ENCODE assay signal across 15 cellular contexts in the genomic region with DNA sequence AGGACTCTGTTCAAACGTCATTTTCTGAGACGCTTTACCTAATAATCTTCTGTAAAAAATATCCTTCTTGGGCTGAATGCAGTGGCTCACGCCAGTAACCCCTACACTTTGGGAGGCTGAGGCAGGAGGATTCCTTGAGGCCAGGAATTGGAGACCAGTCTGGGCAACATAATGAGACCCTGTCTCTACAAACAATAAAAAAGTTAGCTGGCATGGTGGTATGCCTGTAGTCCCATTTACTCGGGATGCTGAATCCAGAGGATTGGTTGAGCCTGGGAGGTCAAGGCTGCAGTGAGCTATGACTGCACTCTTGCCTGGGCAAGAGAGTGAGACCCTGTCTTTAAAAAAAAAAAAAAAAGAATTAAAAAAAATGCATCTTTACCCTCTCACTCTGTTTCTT. TPM values are rescaled to one million over a fixed set of nuclear protein-coding genes. Genes with fewer than 3 reads are reported as not detected.
DNase-seq lines count a peak whose midpoint lies in the region; ATAC-seq, FAIRE-seq and TF ChIP-seq lines count a peak whose summit lies in the region.
"Had no signal": no experiment of that assay in that cellular context is flagged by ENCODE, and none has a peak within 500 bp of the region (broad histone marks: within the 10 kb centered on the region; RNA-seq: fewer than 3 reads in every experiment).

No MANE protein-coding gene starts in this region.

- peaks cover 62% of the 10 kb centered on the region for H3K4me1 Mint-ChIP-seq in activated CD4-positive, alpha-beta T cell treated with anti-CD3 and anti-CD28 coated beads, Interleukin-2, amount 10 ng/mL, durations not matched to agents 24 days and 14 days

- H2BK120ac ChIP-seq in trophoblast cell (ENCODE audit: insufficient read depth, low read length, poor library complexity), result peak overlapping the region; percentile 72

- WGBS in K562 (ENCODE audit: insufficient coverage, low coverage, missing lambda C conversion rate), result 89% methylated on average over 4 of the region's 4 CpGs
- WGBS in trophoblast cell (ENCODE audit: extremely low coverage, insufficient coverage, insufficient read length), result no CpG with 5 or more reads among the region's 4 CpGs

- H4K8ac ChIP-seq in trophoblast cell (ENCODE audit: low read depth, low read length), result no peak overlapping the region

- no peak overlapping the region for H3K23ac ChIP-seq in trophoblast cell (ENCODE audit: low read length)

- in situ Hi-C loops in K562 (cut with MboI), result no loop called here

- H2AFZ ChIP-seq in Loucy (ENCODE audit: low read length) (no peak overlapping the region), K562 (ENCODE audit: low read depth, low read length) (no peak overlapping the region), trophoblast cell (ENCODE audit: insufficient read depth, low read length, poor library complexity) (no peak overlapping the region)

- H3K36me3 ChIP-seq in Loucy (ENCODE audit: insufficient read depth, low read length) (peaks cover 13% of the 10 kb centered on the region), K562 (ENCODE audit: control insufficient read depth, insufficient read depth, low read length) (peaks cover 56% of the 10 kb centered on the region), trophoblast cell (ENCODE audit: control insufficient read depth in 1 of 2, insufficient read depth in 2 of 2, low read length in 2 of 2) (no peaks in the 10 kb centered on the region)
- H3K36me3 ChIP-seq: cardiac muscle cell had no signal

- H3K79me2 ChIP-seq in Loucy (ENCODE audit: insufficient read depth, low read length), result peaks cover 100% of the 10 kb centered on the region
- peaks cover 98% of the 10 kb centered on the region for H3K79me2 ChIP-seq in K562 (ENCODE audit: control insufficient read depth, insufficient read depth, low read length)
- peaks cover 7% of the 10 kb centered on the region for H3K79me2 ChIP-seq in trophoblast cell (ENCODE audit: control insufficient read depth, insufficient read depth, low read length, poor library complexity)

- no peak overlapping the region for H4K12ac ChIP-seq in trophoblast cell (ENCODE audit: low read depth, low read length)

- H3K79me1 ChIP-seq in trophoblast cell (ENCODE audit: low read length), result peaks cover 12% of the 10 kb centered on the region

- H4K20me1 ChIP-seq in Loucy (ENCODE audit: insufficient read depth, low read length, poor library complexity, severe bottlenecking) (peaks cover 41% of the 10 kb centered on the region), K562 (replicated peaks; ENCODE audit: control insufficient read depth, insufficient read depth, low read length) (peaks cover 4% of the 10 kb centered on the region; the same call in 1 of the 2 replicates)

- POLR2A ChIA-PET in K562 (lab: Yijun Ruan, JAX), result interaction anchor here (1.1 kb wide), 1 partner anchor 26 kb away, joined by 4 read pairs; no protein-coding TSS in a partner anchor

- no peak for TF ChIP-seq EP300 in K562 (IDR thresholded peaks at IDR 0.05; ENCODE audit: low read length)

- H3K4me3 ChIP-seq in Loucy (ENCODE audit: low read length, poor library complexity, severe bottlenecking) (peak overlapping the region; percentile 99), K562 (no peak overlapping the region), trophoblast cell (ENCODE audit: low read depth, low read length) (no peak overlapping the region)
- H3K4me3 ChIP-seq: cardiac muscle cell had no signal

- no peaks in the 10 kb centered on the region for H3K9me2 ChIP-seq in Loucy (replicated peaks; ENCODE audit: low read depth, low read length)

- peaks cover 15% of the 10 kb centered on the region for H3K9me3 Mint-ChIP-seq in activated CD4-positive, alpha-beta T cell treated with anti-CD3 and anti-CD28 coated beads, Interleukin-2, amount 10 ng/mL, durations not matched to agents 24 days and 14 days

- H3K27ac ChIP-seq in K562 (ENCODE audit: extremely low read depth, low read depth, low read length), result no peak overlapping the region
- peak overlapping the region; percentile 87 for H3K27ac ChIP-seq in trophoblast cell (ENCODE audit: low read depth, low read length)
- H3K27ac ChIP-seq: cardiac muscle cell had no signal

- TF ChIP-seq CTCF in Loucy (conservative IDR thresholded peaks at IDR 0.05; ENCODE audit: low read length), result no peak
- TF ChIP-seq CTCF in K562 (IDR thresholded peaks at IDR 0.05 in 2 of 3, conservative IDR thresholded peaks at IDR 0.05 in 1 of 3; ENCODE audit: insufficient read depth in 2 of 3, low read depth in 1 of 3, low read length in 3 of 3), result no peak

- H3K9ac ChIP-seq in Loucy (ENCODE audit: low read depth, low read length, poor library complexity, severe bottlenecking) (peak overlapping the region; percentile 38), K562 (ENCODE audit: insufficient read depth in 1 of 2, low read depth in 2 of 2, low read length in 2 of 2) (no peak overlapping the region), trophoblast cell (ENCODE audit: low read length) (no peak overlapping the region)

- intact Hi-C loops in activated CD4-positive, alpha-beta T cell treated with anti-CD3 and anti-CD28 coated beads, Interleukin-2, amount 10 ng/mL, durations not matched to agents 24 days and 14 days (cut with micrococcal nuclease), result loop anchor here (5.0 to 10.0 kb wide), 2 partner anchors 832 to 1006 kb away; partner anchors contain the start of genes ARL5B, NSUN6 and RSU1
- intact Hi-C loops in K562 (cut with micrococcal nuclease), result no loop called here
- intact Hi-C loops in head of caudate nucleus (cut with DNase I), result no loop called here

- H3K9me3 ChIP-seq in Loucy (ENCODE audit: insufficient read depth, low read depth, low read length) (peaks cover 13% of the 10 kb centered on the region), K562 (replicated peaks; ENCODE audit: control insufficient read depth, insufficient read depth, low read depth, low read length) (peaks cover 5% of the 10 kb centered on the region; the same call in 1 of the 2 replicates), trophoblast cell (ENCODE audit: insufficient read depth, low read depth, low read length) (no peaks in the 10 kb centered on the region)

- H3K18ac ChIP-seq in trophoblast cell (ENCODE audit: low read length), result peak overlapping the region; percentile 71

- peak overlapping the region; percentile 84 for H2BK12ac ChIP-seq in trophoblast cell (ENCODE audit: low read length)

- TF ChIP-seq RAD21 in K562 (CRISPR knock-in tag; conservative IDR thresholded peaks at IDR 0.05 in 1 of 2, IDR thresholded peaks at IDR 0.05 in 1 of 2), result no peak

- FAIRE-seq in K562 (lab: Jason Lieb, UNC), result no peak
- FAIRE-seq: A204.1, kidney had no signal

- peak overlapping the region; percentile 86 for H3K4ac ChIP-seq in trophoblast cell (ENCODE audit: low read depth, low read length)

- H3K4me1 ChIP-seq in Loucy (ENCODE audit: insufficient read depth, low read length, poor library complexity, severe bottlenecking), result peaks cover 63% of the 10 kb centered on the region
- peaks cover 0 to 23% of the 10 kb centered on the region in 2 experiments; a peak in 2 of 5 replicates for H3K4me1 ChIP-seq in K562 (replicated peaks in 1 of 2; ENCODE audit: control insufficient read depth in 2 of 2, insufficient read depth in 2 of 2, low read length in 2 of 2)
- peaks cover 2 to 8% of the 10 kb centered on the region in 2 experiments for H3K4me1 ChIP-seq in trophoblast cell (ENCODE audit: control insufficient read depth in 1 of 2, insufficient read depth in 2 of 2, low read length in 2 of 2)

- CTCF ChIA-PET in K562 (lab: Yijun Ruan, JAX; ENCODE audit: low intra/inter-chr PET ratio), result no interaction called here

- ATAC-seq in K562, result no peak
- no peak for ATAC-seq in GM21381 (IDR thresholded peaks at IDR 0.05; ENCODE audit: unreplicated experiment)
- no peak for ATAC-seq in GM21390 (IDR thresholded peaks at IDR 0.05; ENCODE audit: unreplicated experiment)

- H3K27ac Mint-ChIP-seq in activated CD4-positive, alpha-beta T cell treated with anti-CD3 and anti-CD28 coated beads, Interleukin-2, amount 10 ng/mL, durations not matched to agents 24 days and 14 days, result peak overlapping the region; percentile 82

- H3K4me2 ChIP-seq in Loucy (ENCODE audit: low read depth, low read length, poor library complexity, severe bottlenecking) (peak overlapping the region; percentile 93), K562 (ENCODE audit: insufficient read depth, low read length) (no peak overlapping the region), trophoblast cell (ENCODE audit: low read length) (no peak overlapping the region)

- H3K4me3 Mint-ChIP-seq in activated CD4-positive, alpha-beta T cell treated with anti-CD3 and anti-CD28 coated beads, Interleukin-2, amount 10 ng/mL, durations not matched to agents 24 days and 14 days, result peak overlapping the region; percentile 79

- no peak for TF ChIP-seq POLR2A in K562 (conservative IDR thresholded peaks at IDR 0.05)

- H2AK5ac ChIP-seq in trophoblast cell (ENCODE audit: low read length), result peak overlapping the region; percentile 62

- BruUV-seq in K562 (replicated peaks; lab: Mats Ljungman, UMichigan), result no TSS peak

- peak overlapping the region; percentile 93 for H2BK5ac ChIP-seq in trophoblast cell (ENCODE audit: low read depth, low read length, poor library complexity)

- H3F3A ChIP-seq in Loucy (ENCODE audit: low read depth), result no peaks in the 10 kb centered on the region; the same call in 1 of the 2 replicates

- H3K27me3 Mint-ChIP-seq in activated CD4-positive, alpha-beta T cell treated with anti-CD3 and anti-CD28 coated beads, Interleukin-2, amount 10 ng/mL, durations not matched to agents 24 days and 14 days, result no peaks in the 10 kb centered on the region

- H3K14ac ChIP-seq in trophoblast cell (ENCODE audit: low read length), result peak overlapping the region; percentile 77

- DNase-seq in activated CD4-positive, alpha-beta T cell treated with anti-CD3 and anti-CD28 coated beads, Interleukin-2, amount 10 ng/mL, durations not matched to agents 24 days and 14 days, result peak; percentile 55
- DNase-seq in activated CD4-positive, alpha-beta T cell treated with anti-CD3 and anti-CD28 coated beads, Interleukin-2, amount 50 U/mL, for 48 hours, result no peak
- DNase-seq in K562 (ENCODE audit: extremely low read depth in 1 of 4, low spot score in 3 of 4), result no peak
- no peak for DNase-seq in trophoblast cell
- no peak for DNase-seq in head of caudate nucleus
- DNase-seq: C1 segment of cervical spinal cord, kidney, NCI-H1930, SHP77 treated with DMSO at 0.1 percent for 48 hours, T1000 had no signal

- peak overlapping the region; percentile 55 for H4K91ac ChIP-seq in trophoblast cell (ENCODE audit: low read depth, low read length)

- peaks cover 64% of the 10 kb centered on the region for H3K36me3 Mint-ChIP-seq in activated CD4-positive, alpha-beta T cell treated with anti-CD3 and anti-CD28 coated beads, Interleukin-2, amount 10 ng/mL, durations not matched to agents 24 days and 14 days (ENCODE audit: low read depth)

- H3K27me3 ChIP-seq in Loucy (ENCODE audit: insufficient read depth, low read length, poor library complexity, severe bottlenecking), result no peaks in the 10 kb centered on the region
- H3K27me3 ChIP-seq in K562 (ENCODE audit: control insufficient read depth in 2 of 2, insufficient read depth in 2 of 2, low read length in 2 of 2), result no peaks in the 10 kb centered on the region
- no peaks in the 10 kb centered on the region for H3K27me3 ChIP-seq in trophoblast cell (ENCODE audit: insufficient read depth, low read length)
- H3K27me3 ChIP-seq: cardiac muscle cell had no signal

- no peaks in the 10 kb centered on the region for H3K9me1 ChIP-seq in K562 (ENCODE audit: control insufficient read depth, insufficient read depth, low read length)

RNA-seq across cellular contexts. Expression of gene STAM, which starts 5.1 kb away (rescaled TPM):
- total RNA-seq in activated CD4-positive, alpha-beta T cell treated with anti-CD3 and anti-CD28 coated beads, Interleukin-2, amount 10 ng/mL, durations not matched to agents 24 days and 14 days, result 22.2 and 25.0 TPM in 2 replicates
- 43.5 and 111 TPM in 2 replicates for total RNA-seq in K562 (2011; cell fraction: chromatin; rRNA removed; ENCODE audit: low replicate concordance)
- total RNA-seq in K562 (2011; cell fraction: nucleolus; rRNA removed), result 26.8 and 30.9 TPM in 2 replicates
- 39.2 and 43.8 TPM in 2 replicates for total RNA-seq in K562 (2011; cell fraction: nucleoplasm; rRNA removed)
- 13.8 and 19.7 TPM in 2 replicates for total RNA-seq in K562 (2014; rRNA removed)
- 30.9 and 32.5 TPM in 2 replicates for total RNA-seq in K562 (2014; rRNA removed; fragmentation: Illumina TruSeq; extraction: Trizol)
- total RNA-seq in K562 (2015; rRNA removed; fragmentation: Illumina TruSeq; extraction: Trizol), result 27.2 and 28.9 TPM in 2 replicates
- total RNA-seq in K562 (2021), result 25.1 and 26.7 TPM in 2 replicates
- polyA plus RNA-seq in K562 (2011; rRNA removed), result 26.4 and 30.5 TPM in 2 replicates
- polyA plus RNA-seq in K562 (2011; cell fraction: cytosol; rRNA removed), result 20.9 and 24.4 TPM in 2 replicates
- polyA plus RNA-seq in K562 (2011; cell fraction: nucleus; rRNA removed), result 26.2 and 37.4 TPM in 2 replicates
- polyA plus RNA-seq in K562 (2012), result 14.6 and 16.2 TPM in 2 replicates
- polyA plus RNA-seq in K562 (2014; fragmentation: Illumina TruSeq; extraction: Trizol), result 28.7 and 33.5 TPM in 2 replicates
- polyA plus RNA-seq in K562 (2014; fragmentation: Nextera tagmentation; extraction: Ambion mirVana), result 10 to 100 TPM; 21.3 to 25.9 TPM
- polyA plus RNA-seq in K562 (2014; rRNA removed), result 17.8 and 20.1 TPM in 2 replicates
- polyA minus RNA-seq in K562 (2011; rRNA and poly(A)+ RNA removed), result 53.1 and 55.6 TPM in 2 replicates
- polyA minus RNA-seq in K562 (2011; cell fraction: cytosol; rRNA and poly(A)+ RNA removed), result 14.7 and 16.5 TPM in 2 replicates
- 43.2 and 79.5 TPM in 2 replicates for polyA minus RNA-seq in K562 (2011; cell fraction: nucleus; rRNA and poly(A)+ RNA removed)
- polyA plus RNA-seq in trophoblast cell (2013), result 27.8 and 28.9 TPM in 2 replicates

RNA-seq across cellular contexts. Expression of gene HACD1, which starts 31.9 kb away (rescaled TPM):
- total RNA-seq in activated CD4-positive, alpha-beta T cell treated with anti-CD3 and anti-CD28 coated beads, Interleukin-2, amount 10 ng/mL, durations not matched to agents 24 days and 14 days, result 1.1 and 1.2 TPM in 2 replicates
- total RNA-seq in K562 (2011; cell fraction: chromatin; rRNA removed; ENCODE audit: low replicate concordance), result 2.8 and 4.8 TPM in 2 replicates
- total RNA-seq in K562 (2011; cell fraction: nucleolus; rRNA removed), result 1.3 and 2.0 TPM in 2 replicates
- 3.2 and 4.5 TPM in 2 replicates for total RNA-seq in K562 (2011; cell fraction: nucleoplasm; rRNA removed)
- 2.2 and 2.5 TPM in 2 replicates for total RNA-seq in K562 (2014; rRNA removed)
- 2.0 and 2.4 TPM in 2 replicates for total RNA-seq in K562 (2014; rRNA removed; fragmentation: Illumina TruSeq; extraction: Trizol)
- 2.0 and 2.5 TPM in 2 replicates for total RNA-seq in K562 (2015; rRNA removed; fragmentation: Illumina TruSeq; extraction: Trizol)
- 1.1 and 2.4 TPM in 2 replicates for total RNA-seq in K562 (2021)
- polyA plus RNA-seq in K562 (2011; rRNA removed), result 2.4 and 4.5 TPM in 2 replicates
- 1.5 and 1.7 TPM in 2 replicates for polyA plus RNA-seq in K562 (2011; cell fraction: cytosol; rRNA removed)
- polyA plus RNA-seq in K562 (2011; cell fraction: nucleus; rRNA removed), result 2.4 TPM in 2 replicates
- polyA plus RNA-seq in K562 (2012), result 2.3 and 2.6 TPM in 2 replicates
- 1.8 and 1.9 TPM in 2 replicates for polyA plus RNA-seq in K562 (2014; fragmentation: Illumina TruSeq; extraction: Trizol)
- 1 to 10 TPM in 1 of 2 experiments, under 1 TPM in 1; 0.99 to 1.0 TPM for polyA plus RNA-seq in K562 (2014; fragmentation: Nextera tagmentation; extraction: Ambion mirVana)
- polyA plus RNA-seq in K562 (2014; rRNA removed), result 4.2 and 4.3 TPM in 2 replicates
- polyA minus RNA-seq in K562 (2011; rRNA and poly(A)+ RNA removed), result 1.2 and 2.1 TPM in 2 replicates
- polyA minus RNA-seq in K562 (2011; cell fraction: cytosol; rRNA and poly(A)+ RNA removed), result not detected in 2 replicates
- 0.54 and 1.2 TPM in 2 replicates for polyA minus RNA-seq in K562 (2011; cell fraction: nucleus; rRNA and poly(A)+ RNA removed)
- polyA plus RNA-seq in trophoblast cell (2013), result 21.9 and 27.2 TPM in 2 replicates
